ENCODE assay signal across 8 cellular contexts in the genomic region with DNA sequence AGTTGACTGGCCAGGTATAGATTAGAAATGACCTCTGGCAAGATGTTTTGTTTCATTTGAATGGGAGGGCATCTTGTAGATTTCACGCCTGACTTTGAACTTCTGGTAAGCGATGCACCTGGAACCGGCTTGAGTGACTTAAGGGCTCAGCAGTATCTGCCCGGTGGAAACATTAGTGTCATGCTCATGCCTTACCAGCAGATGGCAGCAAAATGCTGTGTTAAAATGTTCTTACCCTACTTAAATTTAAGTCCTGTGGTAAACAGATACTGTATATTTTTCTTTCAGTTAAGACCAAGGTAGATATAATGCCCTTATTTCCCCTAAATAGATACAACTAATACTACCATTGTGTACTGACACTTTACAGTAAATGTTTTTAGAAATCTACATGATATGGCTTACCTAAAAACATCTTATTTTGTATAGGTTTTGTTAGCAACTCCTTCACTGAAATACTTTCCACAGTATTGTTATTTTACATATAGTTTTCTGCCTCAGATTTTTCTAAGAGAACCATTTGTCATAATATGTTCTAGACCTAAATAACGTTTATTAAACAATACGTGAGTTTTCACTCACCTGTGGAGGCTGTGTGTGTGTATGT. TPM values are rescaled to one million over a fixed set of nuclear protein-coding genes. Genes with fewer than 3 reads are reported as not detected.
DNase-seq lines count a peak whose midpoint lies in the region; ATAC-seq, FAIRE-seq and TF ChIP-seq lines count a peak whose summit lies in the region.

No MANE protein-coding gene starts in this region.

- H3K4me3 Mint-ChIP-seq in T-helper 2 cell treated with Interferon-gamma antibody and Interleukin-4, amounts not matched to agents 5 μg/mL and 100 μg/mL, for 36 hours = no peak overlapping the region
- no peak overlapping the region for H3K4me3 Mint-ChIP-seq in astrocyte (ENCODE audit: unreplicated experiment)

- H3K9me2 ChIP-seq in hepatocyte (replicated peaks; ENCODE audit: insufficient read depth) = no peaks in the 10 kb centered on the region

- peaks cover 18% of the 10 kb centered on the region for H3K36me3 Mint-ChIP-seq in T-helper 2 cell treated with Interferon-gamma antibody and Interleukin-4, amounts not matched to agents 5 μg/mL and 100 μg/mL, for 36 hours (ENCODE audit: low read depth)
- H3K36me3 Mint-ChIP-seq in astrocyte (ENCODE audit: low read depth, unreplicated experiment) = no peaks in the 10 kb centered on the region

- peaks cover 18% of the 10 kb centered on the region for H4K20me1 ChIP-seq in astrocyte (ENCODE audit: insufficient read depth, low read length)
- no peaks in the 10 kb centered on the region for H4K20me1 ChIP-seq in hepatocyte (ENCODE audit: insufficient read depth, poor library complexity, severe bottlenecking)

- H3K27me3 ChIP-seq in astrocyte (ENCODE audit: insufficient read depth, low read length) = no peaks in the 10 kb centered on the region
- H3K27me3 ChIP-seq in hepatocyte = no peaks in the 10 kb centered on the region
- H3K27me3 ChIP-seq in small intestine (ENCODE audit: control insufficient read depth in 2 of 2, insufficient read depth in 2 of 2, low read length in 2 of 2) = no peaks in the 10 kb centered on the region

- FAIRE-seq in astrocyte (lab: Jason Lieb, UNC) = peak; percentile 52
- peak; percentile 53 for FAIRE-seq in small intestine (lab: Jason Lieb, UNC)

- no peak overlapping the region for H3K27ac Mint-ChIP-seq in T-helper 2 cell treated with Interferon-gamma antibody and Interleukin-4, amounts not matched to agents 5 μg/mL and 100 μg/mL, for 36 hours
- no peak overlapping the region for H3K27ac Mint-ChIP-seq in astrocyte (ENCODE audit: unreplicated experiment)

- H3K79me2 ChIP-seq in astrocyte (ENCODE audit: insufficient read depth, low read length) = peaks cover 24% of the 10 kb centered on the region
- peaks cover 23% of the 10 kb centered on the region for H3K79me2 ChIP-seq in hepatocyte

- peaks cover 2% of the 10 kb centered on the region for H3K4me1 Mint-ChIP-seq in T-helper 2 cell treated with Interferon-gamma antibody and Interleukin-4, amounts not matched to agents 5 μg/mL and 100 μg/mL, for 36 hours (ENCODE audit: low read depth)
- no peaks in the 10 kb centered on the region for H3K4me1 Mint-ChIP-seq in astrocyte (ENCODE audit: low read depth, unreplicated experiment)

- H3K27me3 Mint-ChIP-seq in T-helper 2 cell treated with Interferon-gamma antibody and Interleukin-4, amounts not matched to agents 5 μg/mL and 100 μg/mL, for 36 hours (ENCODE audit: low read depth) = no peaks in the 10 kb centered on the region
- no peaks in the 10 kb centered on the region for H3K27me3 Mint-ChIP-seq in astrocyte (ENCODE audit: low read depth, unreplicated experiment)

- H3K4me2 ChIP-seq in astrocyte (ENCODE audit: low read length) = no peak overlapping the region
- no peak overlapping the region for H3K4me2 ChIP-seq in hepatocyte

- H3K9me3 Mint-ChIP-seq in T-helper 2 cell treated with Interferon-gamma antibody and Interleukin-4, amounts not matched to agents 5 μg/mL and 100 μg/mL, for 36 hours = no peaks in the 10 kb centered on the region
- H3K9me3 Mint-ChIP-seq in astrocyte (ENCODE audit: unreplicated experiment) = no peaks in the 10 kb centered on the region

- DNase-seq in NCI-H1105 treated with DMSO at 0.1 percent for 48 hours (lab: John Stamatoyannopoulos, UW) (peak; percentile 82), astrocyte (ENCODE audit: low read depth) (peak; percentile 60), hepatocyte (ENCODE audit: low spot score) (peak; percentile 77), small intestine (peak; percentile 78)
- DNase-seq in T-helper 2 cell treated with Interferon-gamma antibody and Interleukin-4, amounts not matched to agents 5 μg/mL and 100 μg/mL, for 36 hours (ENCODE audit: low spot score) = peak; percentile 47

- ATAC-seq in HG02610 (IDR thresholded peaks at IDR 0.05; ENCODE audit: unreplicated experiment) (peak; percentile 66), HG03457 (IDR thresholded peaks at IDR 0.05; ENCODE audit: unreplicated experiment) (no peak)

- H3K36me3 ChIP-seq in astrocyte (ENCODE audit: insufficient read depth, low read length) = no peaks in the 10 kb centered on the region
- H3K36me3 ChIP-seq in hepatocyte (replicated peaks; ENCODE audit: insufficient read depth, low read depth) = no peaks in the 10 kb centered on the region
- peaks cover 3 to 11% of the 10 kb centered on the region in 2 donors for H3K36me3 ChIP-seq in small intestine (ENCODE audit: control insufficient read depth in 2 of 2, insufficient read depth in 2 of 2, low read length in 2 of 2)

- WGBS in hepatocyte (ENCODE audit: low lambda C conversion rate, missing lambda C conversion rate) = 30% methylated on average over 6 of the region's 6 CpGs
- WGBS in small intestine, 3 donors = 31 to 33% (median 31%) methylated on average over 6 of the region's 6 CpGs

- H3K4me3 ChIP-seq in astrocyte (ENCODE audit: insufficient read depth, low read depth, low read length) (no peak overlapping the region), hepatocyte (no peak overlapping the region), small intestine (ENCODE audit: low read depth in 1 of 2, low read length in 2 of 2) (no peak overlapping the region)

- H3K9me3 ChIP-seq in astrocyte (ENCODE audit: insufficient read depth, low read depth, low read length) = no peaks in the 10 kb centered on the region
- no peaks in the 10 kb centered on the region for H3K9me3 ChIP-seq in hepatocyte (ENCODE audit: low read depth)
- H3K9me3 ChIP-seq in small intestine (ENCODE audit: control insufficient read depth, low read depth) = no peaks in the 10 kb centered on the region

- peak; percentile 79 for TF ChIP-seq CTCF in GM12872 (IDR thresholded peaks at IDR 0.05; ENCODE audit: insufficient read depth, low read depth, low read length)
- TF ChIP-seq CTCF in astrocyte (IDR thresholded peaks at IDR 0.05; ENCODE audit: insufficient read depth, low read depth, low read length) = peak; percentile 82
- peak; percentile 78 for TF ChIP-seq CTCF in hepatocyte (IDR thresholded peaks at IDR 0.05; ENCODE audit: poor library complexity)

- H3K4me1 ChIP-seq in astrocyte (ENCODE audit: insufficient read depth, low read length) = no peaks in the 10 kb centered on the region
- H3K4me1 ChIP-seq in hepatocyte (ENCODE audit: insufficient read depth) = no peaks in the 10 kb centered on the region
- no peaks in the 10 kb centered on the region for H3K4me1 ChIP-seq in small intestine (ENCODE audit: control insufficient read depth in 2 of 2, insufficient read depth in 1 of 2, low read depth in 1 of 2, low read length in 1 of 2)

- no peak overlapping the region for H2AFZ ChIP-seq in astrocyte (ENCODE audit: low read depth, low read length)
- no peak overlapping the region for H2AFZ ChIP-seq in hepatocyte

- H3K27ac ChIP-seq in astrocyte (ENCODE audit: low read depth, low read length) (no peak overlapping the region), hepatocyte (no peak overlapping the region), small intestine (ENCODE audit: low read depth in 1 of 2, low read length in 1 of 2) (no peak overlapping the region)

- no peak overlapping the region for H3K9ac ChIP-seq in astrocyte (ENCODE audit: low read length)

RNA-seq across cellular contexts. Expression of gene ASB7, which starts 25.5 kb away (rescaled TPM):
- total RNA-seq in astrocyte (13.5 and 14.4 TPM in 2 replicates), hepatocyte (13.7 and 17.5 TPM in 2 replicates)
- polyA plus RNA-seq in hepatocyte (8.5 and 10.3 TPM in 2 replicates), small intestine (1 to 10 TPM; 4.2 to 5.3 (median 4.6) TPM)

RNA-seq across cellular contexts. Expression of gene LINS1, which starts 25.9 kb away (rescaled TPM):
- 7.9 and 10.7 TPM in 2 replicates for total RNA-seq in astrocyte
- total RNA-seq in hepatocyte = 26.3 and 38.0 TPM in 2 replicates
- 3.2 and 8.1 TPM in 2 replicates for polyA plus RNA-seq in hepatocyte
- 1 to 10 TPM; 2.4 to 5.7 (median 5.6) TPM for polyA plus RNA-seq in small intestine
